In the genomic region with DNA sequence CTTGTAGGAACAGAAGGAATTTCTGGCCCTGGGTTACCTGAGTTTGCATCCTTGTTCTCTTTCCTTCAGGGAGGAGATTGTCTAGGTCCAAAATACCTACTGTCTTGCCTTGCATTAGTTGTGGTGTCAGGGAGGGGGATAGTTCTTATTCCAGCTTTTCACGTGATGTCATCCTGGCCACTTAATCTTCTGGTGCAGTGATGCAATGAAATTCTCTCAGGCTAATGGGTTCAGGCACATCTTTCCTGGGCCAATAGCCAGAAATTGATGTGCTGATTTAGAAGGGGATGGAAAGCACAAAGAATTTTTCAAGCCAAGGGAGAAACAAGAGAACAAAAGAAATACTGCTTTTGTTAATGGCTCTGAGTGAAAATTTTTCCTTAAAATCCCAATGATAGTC, we compare ENCODE assay signal across 23 cellular contexts.
"Had no signal": no experiment of that assay in that cellular context is flagged by ENCODE, and none has a peak within 500 bp of the region (broad histone marks: within the 10 kb centered on the region; RNA-seq: fewer than 3 reads in every experiment).

No MANE protein-coding gene starts in this region.

- DNase-seq: effector memory CD4-positive, alpha-beta T cell; foreskin keratinocyte; head of caudate nucleus; kidney; left cardiac atrium; left ventricle myocardium superior; mesenchymal stem cell; midbrain; occipital lobe; pancreas; right cardiac atrium; stimulated activated CD4-positive, alpha-beta T cell treated with anti-CD3 and anti-CD28 coated beads, Interleukin-4, amount 100 ng/mL, for 1 hour; stimulated activated CD8-positive, alpha-beta memory T cell treated with anti-CD3 and anti-CD28 coated beads, Interleukin-4, amount 100 ng/mL, for 48 hours; upper lobe of right lung had no signal

- H3K4me1 ChIP-seq: foreskin keratinocyte, pancreas, tibial nerve, upper lobe of right lung, vagina had no signal

- H3K79me2 ChIP-seq: hepatocyte had no signal

- H3K4me1 Mint-ChIP-seq: stimulated activated effector memory CD8-positive, alpha-beta T cell treated with anti-CD3 and anti-CD28 coated beads, Interleukin-12 subunit alpha, Interleukin-12 subunit beta, amount 100 ng/mL, for 72 hours had no signal

- ATAC-seq: foreskin keratinocyte; left cardiac atrium; left ventricle myocardium superior; natural killer cell treated with Interleukin-12 subunit alpha and Interleukin-12 subunit beta and Interleukin-15 and Interleukin-18, amount 100 ng/mL, for 72 hours; pancreas; right cardiac atrium; stimulated activated effector memory CD8-positive, alpha-beta T cell treated with anti-CD3 and anti-CD28 coated beads, Interleukin-12 subunit alpha, Interleukin-12 subunit beta, amount 100 ng/mL, for 72 hours; upper lobe of right lung had no signal

- H3K27ac Mint-ChIP-seq: natural killer cell treated with Interleukin-12 subunit alpha and Interleukin-12 subunit beta and Interleukin-15 and Interleukin-18, amount 100 ng/mL, for 72 hours; progenitor cell of endocrine pancreas; stimulated activated effector memory CD8-positive, alpha-beta T cell treated with anti-CD3 and anti-CD28 coated beads, Interleukin-12 subunit alpha, Interleukin-12 subunit beta, amount 100 ng/mL, for 72 hours; stimulated activated naive CD8-positive, alpha-beta T cell treated with anti-CD3 and anti-CD28 coated beads, Interleukin-15, Interleukin-2, amounts not matched to agents 100 ng/mL and 50 ng/mL, for 24 hours had no signal

- H3K36me3 ChIP-seq: pancreas, tibial nerve, upper lobe of right lung, vagina had no signal

- H3K27ac ChIP-seq: epithelial cell of prostate, foreskin keratinocyte, hepatocyte, pancreas, tibial nerve, upper lobe of right lung, vagina had no signal

- H3K9me3 ChIP-seq: pancreas, tibial nerve, upper lobe of right lung, vagina had no signal

- H3K4me3 ChIP-seq: hepatocyte, lung, pancreas, tibial nerve, upper lobe of right lung, vagina had no signal

- H3K4me3 Mint-ChIP-seq: natural killer cell treated with Interleukin-12 subunit alpha and Interleukin-12 subunit beta and Interleukin-15 and Interleukin-18, amount 100 ng/mL, for 72 hours; stimulated activated effector memory CD8-positive, alpha-beta T cell treated with anti-CD3 and anti-CD28 coated beads, Interleukin-12 subunit alpha, Interleukin-12 subunit beta, amount 100 ng/mL, for 72 hours; stimulated activated naive CD8-positive, alpha-beta T cell treated with anti-CD3 and anti-CD28 coated beads, Interleukin-15, Interleukin-2, amounts not matched to agents 100 ng/mL and 50 ng/mL, for 24 hours had no signal

- H2AFZ ChIP-seq: hepatocyte had no signal

- H3K9me3 Mint-ChIP-seq: stimulated activated effector memory CD8-positive, alpha-beta T cell treated with anti-CD3 and anti-CD28 coated beads, Interleukin-12 subunit alpha, Interleukin-12 subunit beta, amount 100 ng/mL, for 72 hours had no signal

- H3K36me3 Mint-ChIP-seq: stimulated activated effector memory CD8-positive, alpha-beta T cell treated with anti-CD3 and anti-CD28 coated beads, Interleukin-12 subunit alpha, Interleukin-12 subunit beta, amount 100 ng/mL, for 72 hours had no signal

- H3K4me2 ChIP-seq: hepatocyte had no signal

- H3K27me3 ChIP-seq: foreskin keratinocyte, hepatocyte, pancreas, tibial nerve, vagina had no signal
